ENCODE assay signal across 1 cellular context in the genomic region with DNA sequence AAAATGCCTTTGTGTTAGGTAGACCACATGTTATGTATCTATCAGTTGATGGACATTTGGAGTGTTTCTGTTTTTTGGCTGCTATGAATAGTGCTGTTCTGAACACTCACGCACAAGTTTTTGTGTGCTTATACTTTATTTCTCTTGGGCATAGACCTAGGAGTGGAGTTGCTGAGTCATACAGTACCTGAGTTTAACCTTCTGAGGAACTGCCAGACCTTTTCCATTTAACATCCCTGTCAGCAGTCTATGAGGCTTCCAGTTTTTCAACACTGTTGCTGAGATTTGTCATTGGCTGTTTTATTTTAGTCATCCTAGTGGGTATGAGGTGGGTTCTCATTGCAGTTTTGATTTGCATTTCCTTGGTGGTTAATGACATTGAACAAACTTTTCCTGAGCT.
TF ChIP-seq lines count a peak whose summit lies in the region.

No MANE protein-coding gene starts in this region.

TF ChIP-seq in HepG2, 621 proteins besides CTCF, POLR2A, EP300 and RAD21 (continued from another document):
- TF ChIP-seq NFE2L2 (IDR thresholded peaks at IDR 0.05; ENCODE audit: low read length) (peak; percentile 53; the same call in 1 of the 2 replicates), ZC3H13 (CRISPR knock-in tag; IDR thresholded peaks at IDR 0.05) (no peak), ZNF570 (CRISPR knock-in tag; IDR thresholded peaks at IDR 0.05; ENCODE audit: borderline replicate concordance) (no peak), CBFB (CRISPR knock-in tag; IDR thresholded peaks at IDR 0.05) (no peak), CHD2 (IDR thresholded peaks at IDR 0.05; ENCODE audit: low read depth, low read length) (no peak), ZNF496 (CRISPR knock-in tag; IDR thresholded peaks at IDR 0.05; ENCODE audit: insufficient replicate concordance) (no peak), ZNF7 (CRISPR knock-in tag; IDR thresholded peaks at IDR 0.05) (no peak), ZNF17 (CRISPR knock-in tag; IDR thresholded peaks at IDR 0.05) (no peak), CC2D1A (CRISPR knock-in tag; IDR thresholded peaks at IDR 0.05) (no peak)
